In genomic region chr14:23366163-23366921, GRCh38 we compare ENCODE assay signal across 10 cellular contexts. TPM values are rescaled to one million over a fixed set of nuclear protein-coding genes. Genes with fewer than 3 reads are reported as not detected.
A peak's percentile ranks its signal among the peaks of the same experiment; 100 is the strongest.
DNase-seq lines count a peak whose midpoint lies in the region; ATAC-seq and TF ChIP-seq lines count a peak whose summit lies in the region.
"Had no signal": no experiment of that assay in that cellular context is flagged by ENCODE, and none has a peak within 500 bp of the region (broad histone marks: within the 10 kb centered on the region; RNA-seq: fewer than 3 reads in every experiment).

No MANE protein-coding gene starts in this region.

- peaks cover 0 to 6% of the 10 kb centered on the region in 2 donors for H3K36me3 ChIP-seq in muscle layer of duodenum (ENCODE audit: control insufficient read depth in 1 of 2, insufficient read depth in 2 of 2, low read length in 2 of 2)

- H3K4me1 ChIP-seq in muscle layer of duodenum (ENCODE audit: control insufficient read depth in 1 of 2, insufficient read depth in 2 of 2, low read length in 2 of 2): peaks cover 10 to 37% of the 10 kb centered on the region in 2 donors

- no peaks in the 10 kb centered on the region for H3K9me3 Mint-ChIP-seq in activated naive CD4-positive, alpha-beta T cell treated with anti-CD3 and anti-CD28 coated beads for 36 hours
- H3K9me3 Mint-ChIP-seq: dendritic cell treated with granulocyte-macrophage colony-stimulating factor and Interleukin-4, amounts not matched to agents 40 ng/mL and 50 ng/mL, for 4 days had no signal

- H3K27ac ChIP-seq in AG04450 (ENCODE audit: low read depth, low read length) (peak overlapping the region; percentile 70), muscle layer of duodenum (ENCODE audit: low read length) (peak overlapping the region; percentile 72)

- peaks cover 6% of the 10 kb centered on the region for H3K4me1 Mint-ChIP-seq in activated naive CD4-positive, alpha-beta T cell treated with anti-CD3 and anti-CD28 coated beads for 36 hours (ENCODE audit: low read depth)

- intact Hi-C loops in activated naive CD4-positive, alpha-beta T cell treated with anti-CD3 and anti-CD28 coated beads for 36 hours (cut with micrococcal nuclease): no loop called here

- H3K27me3 ChIP-seq in AG04450 (ENCODE audit: control insufficient read depth, insufficient read depth, low read length) (peaks cover 15% of the 10 kb centered on the region), muscle layer of duodenum (ENCODE audit: low read depth, low read length) (no peaks in the 10 kb centered on the region)

- no peak overlapping the region for H3K27ac Mint-ChIP-seq in activated naive CD4-positive, alpha-beta T cell treated with anti-CD3 and anti-CD28 coated beads for 36 hours
- H3K27ac Mint-ChIP-seq: dendritic cell treated with granulocyte-macrophage colony-stimulating factor and Interleukin-4, amounts not matched to agents 40 ng/mL and 50 ng/mL, for 4 days had no signal

- H3K4me3 ChIP-seq in AG04450 (ENCODE audit: low read depth, low read length) (peak overlapping the region; percentile 69), fibroblast of pulmonary artery (replicated peaks; ENCODE audit: low read depth, low read length) (peak overlapping the region; percentile 27), muscle layer of duodenum (ENCODE audit: low read depth in 1 of 2, low read length in 2 of 2) (peak overlapping the region; percentile 16 to 74)

- no peak for ATAC-seq in GM18502 (IDR thresholded peaks at IDR 0.05; ENCODE audit: poor library complexity, unreplicated experiment)

- H3K36me3 Mint-ChIP-seq in activated naive CD4-positive, alpha-beta T cell treated with anti-CD3 and anti-CD28 coated beads for 36 hours (ENCODE audit: low read depth): no peaks in the 10 kb centered on the region

- H3K27me3 Mint-ChIP-seq in activated naive CD4-positive, alpha-beta T cell treated with anti-CD3 and anti-CD28 coated beads for 36 hours (ENCODE audit: low read depth): peaks cover 26% of the 10 kb centered on the region

- CTCF ChIA-PET in AG04450 (lab: Charles Lee): interaction anchor here (0.6 to 6.1 kb wide), 2 partner anchors 13 to 15 kb away, joined by 3 to 48 read pairs; no protein-coding TSS in a partner anchor
- CTCF ChIA-PET in activated naive CD4-positive, alpha-beta T cell treated with anti-CD3 and anti-CD28 coated beads for 36 hours (lab: Charles Lee): interaction anchor here (1.1 kb wide), 1 partner anchor 18 kb away, joined by 3 read pairs; no protein-coding TSS in a partner anchor

- peak; percentile 24 for DNase-seq in AG04450 (ENCODE audit: low read depth, low spot score)
- DNase-seq in NCI-H82 (lab: John Stamatoyannopoulos, UW): peak; percentile 100
- DNase-seq in fibroblast of pulmonary artery (ENCODE audit: low read depth): peak; percentile 32
- no peak for DNase-seq in activated naive CD4-positive, alpha-beta T cell treated with anti-CD3 and anti-CD28 coated beads for 36 hours
- DNase-seq in COR-L47 (lab: John Stamatoyannopoulos, UW): no peak
- no peak for DNase-seq in DMS114 treated with DMSO at 0.1 percent for 48 hours (lab: John Stamatoyannopoulos, UW; ENCODE audit: unreplicated experiment)

- no peak overlapping the region for H3K4me3 Mint-ChIP-seq in activated naive CD4-positive, alpha-beta T cell treated with anti-CD3 and anti-CD28 coated beads for 36 hours
- H3K4me3 Mint-ChIP-seq: dendritic cell treated with granulocyte-macrophage colony-stimulating factor and Interleukin-4, amounts not matched to agents 40 ng/mL and 50 ng/mL, for 4 days had no signal

- no peak for TF ChIP-seq CTCF in AG04450 (IDR thresholded peaks at IDR 0.05; ENCODE audit: low read depth, low read length)
- TF ChIP-seq CTCF in fibroblast of pulmonary artery (IDR thresholded peaks at IDR 0.05; ENCODE audit: low read length, missing control alignments): no peak

- POLR2A ChIA-PET in AG04450 (lab: Yijun Ruan, JAX): interaction anchor here (0.8 to 1.6 kb wide), 3 partner anchors 14 to 44 kb away, joined by 3 to 10 read pairs (median 3); partner anchors contain the start of gene SLC22A17

- H3K9me3 ChIP-seq in AG04450 (ENCODE audit: control insufficient read depth, insufficient read depth, low read length) (no peaks in the 10 kb centered on the region; the same call in 1 of the 2 replicates), muscle layer of duodenum (ENCODE audit: control insufficient read depth in 1 of 2, low read length in 2 of 2) (no peaks in the 10 kb centered on the region)

RNA-seq across cellular contexts. Expression of gene EFS, which starts 1.4 kb away (rescaled TPM):
- 5.3 and 6.6 TPM in 2 replicates for polyA plus RNA-seq in AG04450 (2011; rRNA removed)
- polyA minus RNA-seq in AG04450 (2011; rRNA and poly(A)+ RNA removed): 4.7 and 5.1 TPM in 2 replicates
- total RNA-seq in activated naive CD4-positive, alpha-beta T cell treated with anti-CD3 and anti-CD28 coated beads for 36 hours: not detected
- total RNA-seq: LHCN-M2 had no signal

RNA-seq across cellular contexts. Expression of gene IL25, which starts 6.3 kb away (rescaled TPM):
- not detected in 2 replicates for polyA plus RNA-seq in AG04450 (2011; rRNA removed)
- polyA minus RNA-seq in AG04450 (2011; rRNA and poly(A)+ RNA removed): not detected in 2 replicates
- not detected for total RNA-seq in activated naive CD4-positive, alpha-beta T cell treated with anti-CD3 and anti-CD28 coated beads for 36 hours
- total RNA-seq: LHCN-M2 had no signal

RNA-seq across cellular contexts. Expression of gene CMTM5, which starts 10.5 kb away (rescaled TPM):
- 0.37 and 0.47 TPM in 2 replicates for polyA plus RNA-seq in AG04450 (2011; rRNA removed)
- 1.7 TPM in 1 of 2 replicates, not detected in the other for polyA minus RNA-seq in AG04450 (2011; rRNA and poly(A)+ RNA removed)
- total RNA-seq in activated naive CD4-positive, alpha-beta T cell treated with anti-CD3 and anti-CD28 coated beads for 36 hours: not detected
- total RNA-seq: LHCN-M2 had no signal

RNA-seq across cellular contexts. Expression of gene SLC22A17, which starts 13.7 kb away (rescaled TPM):
- polyA plus RNA-seq in AG04450 (2011; rRNA removed): 17.4 and 27.0 TPM in 2 replicates
- 12.6 and 17.5 TPM in 2 replicates for polyA minus RNA-seq in AG04450 (2011; rRNA and poly(A)+ RNA removed)
- 1 to 10 TPM; 3.5 to 4.8 TPM for total RNA-seq in activated naive CD4-positive, alpha-beta T cell treated with anti-CD3 and anti-CD28 coated beads for 36 hours

RNA-seq across cellular contexts. Expression of gene MYH6, which starts 41.7 kb away (rescaled TPM):
- not detected in 2 replicates for polyA plus RNA-seq in AG04450 (2011; rRNA removed)
- polyA minus RNA-seq in AG04450 (2011; rRNA and poly(A)+ RNA removed): not detected in 2 replicates
- not detected for total RNA-seq in activated naive CD4-positive, alpha-beta T cell treated with anti-CD3 and anti-CD28 coated beads for 36 hours
- total RNA-seq: LHCN-M2 had no signal

Comparison
In these comparisons a context has a peak if more than half of its experiments do, and no peak if none do; other contexts are left out.
1. DNase-seq: peak in AG04450 (single experiment), NCI-H82 (single experiment) and fibroblast of pulmonary artery (single experiment); none in activated naive CD4-positive, alpha-beta T cell treated with anti-CD3 and anti-CD28 coated beads for 36 hours (single experiment), COR-L47 (single experiment) and DMS114 treated with DMSO at 0.1 percent for 48 hours (single experiment).
2. Peak in every context shown above with its lines, with median percentiles within 50 percentile points of each other: H3K4me3 ChIP-seq.